Comparison of ENCODE assay signal across 35 cellular contexts in the genomic region with DNA sequence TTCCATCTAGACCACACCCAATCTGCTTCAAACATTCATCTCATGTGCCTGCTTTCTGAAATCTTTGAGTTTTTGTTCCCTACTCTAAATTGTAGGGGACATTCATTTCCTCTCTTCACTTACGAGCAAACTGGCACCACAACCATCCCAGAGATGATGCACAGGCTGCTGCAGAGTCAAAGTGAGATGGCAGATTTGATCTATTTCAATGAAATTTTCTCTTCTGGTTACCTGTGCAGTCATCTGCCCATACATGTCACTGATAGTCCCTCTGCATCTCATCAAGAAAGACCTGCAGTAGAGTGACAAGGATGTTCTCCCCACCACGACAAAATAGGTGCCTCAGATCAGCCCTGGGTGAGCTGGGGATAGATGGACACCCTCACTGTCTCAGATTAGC.
"Had no signal": no experiment of that assay in that cellular context is flagged by ENCODE, and none has a peak within 500 bp of the region (broad histone marks: within the 10 kb centered on the region; RNA-seq: fewer than 3 reads in every experiment).

No MANE protein-coding gene starts in this region.

- H3K4me3 ChIP-seq: MG63 had no signal

- H3K27me3 ChIP-seq: MG63 had no signal

- DNase-seq: Karpas-422, Kasumi-1, KBM-7, KG1, MG63, MM.1S, MV-4-11, NCI-H1048, NCI-H1092, NCI-H1092 treated with DMSO at 0.1 percent for 48 hours, NCI-H1105, NCI-H1105 treated with DMSO at 0.1 percent for 48 hours, NCI-H1417, NCI-H1417 treated with DMSO at 0.1 percent for 48 hours, NCI-H1436, NCI-H1436 treated with DMSO at 0.1 percent for 48 hours, NCI-H146, NCI-H1694, NCI-H1694 treated with DMSO at 0.1 percent for 48 hours, NCI-H187, NCI-H1930, NCI-H2029, NCI-H2029 treated with DMSO at 0.1 percent for 48 hours, NCI-H2081, NCI-H2081 treated with DMSO at 0.1 percent for 48 hours, NCI-H2107, NCI-H2171, NCI-H2171 treated with DMSO at 0.1 percent for 48 hours, NCI-H2227 treated with DMSO at 0.1 percent for 48 hours, NCI-H226, NCI-H345, NCI-H446, NCI-H446 treated with DMSO at 0.1 percent for 48 hours, NCI-H510A had no signal

- H3K36me3 ChIP-seq: MG63 had no signal

- H3K27ac ChIP-seq: KMS-11 had no signal

- H3K9me3 ChIP-seq: MG63 had no signal
